1 cellular context compared by ENCODE assay signal in genomic region chr1:42740756-42741580, GRCh38.
TF ChIP-seq lines count a peak whose summit lies in the region.

No MANE protein-coding gene starts in this region.

TF ChIP-seq in GM23338, 12 proteins besides CTCF, POLR2A, EP300 and RAD21 (continued from another document):
- no peak for TF ChIP-seq ZNF462 (CRISPR knock-in tag; IDR thresholded peaks at IDR 0.05)
- TF ChIP-seq JUNB (IDR thresholded peaks at IDR 0.05; ENCODE audit: unreplicated experiment): no peak
- TF ChIP-seq EZH2 (IDR thresholded peaks at IDR 0.05; ENCODE audit: low read depth, unreplicated experiment): no peak
- no peak for TF ChIP-seq NANOG (IDR thresholded peaks at IDR 0.05; ENCODE audit: borderline replicate concordance)
- no peak for TF ChIP-seq EZH2phosphoT487 (IDR thresholded peaks at IDR 0.05; ENCODE audit: unreplicated experiment)
- TF ChIP-seq CREB1 (CRISPR knock-in tag; IDR thresholded peaks at IDR 0.05; ENCODE audit: low read depth): no peak
- TF ChIP-seq ZNF331 (CRISPR knock-in tag; IDR thresholded peaks at IDR 0.05; ENCODE audit: low read depth): no peak
- TF ChIP-seq ETS1 (IDR thresholded peaks at IDR 0.05): no peak
- TF ChIP-seq ZNF114 (CRISPR knock-in tag; IDR thresholded peaks at IDR 0.05): no peak
- no peak for TF ChIP-seq REST (IDR thresholded peaks at IDR 0.05; ENCODE audit: unreplicated experiment)
- TF ChIP-seq STAT1 (IDR thresholded peaks at IDR 0.05; ENCODE audit: unreplicated experiment): no peak
